1 cellular context compared by ENCODE assay signal in genomic region chr19:41399091-41399490, GRCh38.
TF ChIP-seq lines count a peak whose summit lies in the region.

No MANE protein-coding gene starts in this region.

TF ChIP-seq in endothelial cell of umbilical vein, 7 proteins besides CTCF, POLR2A, EP300 and RAD21:
- TF ChIP-seq MAX (IDR thresholded peaks at IDR 0.05; ENCODE audit: insufficient read depth, insufficient read length) = no peak
- no peak for TF ChIP-seq JUN (IDR thresholded peaks at IDR 0.05; ENCODE audit: borderline replicate concordance, insufficient read depth, insufficient read length, low read depth)
- no peak for TF ChIP-seq GATA2 (IDR thresholded peaks at IDR 0.05; ENCODE audit: insufficient read depth, insufficient read length, low read depth, low read length)
- no peak for TF ChIP-seq FOS (IDR thresholded peaks at IDR 0.05; ENCODE audit: borderline replicate concordance, insufficient read depth, low read length)
- TF ChIP-seq EZH2 (IDR thresholded peaks at IDR 0.05; ENCODE audit: borderline replicate concordance, low read depth, low read length, severe bottlenecking) = no peak
- no peak for TF ChIP-seq POLR2AphosphoS5 (IDR thresholded peaks at IDR 0.05; ENCODE audit: insufficient read depth, low read depth, low read length)
- no peak for TF ChIP-seq MYC (IDR thresholded peaks at IDR 0.05; ENCODE audit: low read depth, low read length)
TF ChIP-seq in endothelial cell of umbilical vein: peak in this region for 0.
